ENCODE assay signal across 9 cellular contexts in genomic region chr11:74754507-74755255, GRCh38. TPM values are rescaled to one million over a fixed set of nuclear protein-coding genes. Genes with fewer than 3 reads are reported as not detected.
DNase-seq lines count a peak whose midpoint lies in the region; ATAC-seq and TF ChIP-seq lines count a peak whose summit lies in the region.
"Had no signal": no experiment of that assay in that cellular context is flagged by ENCODE, and none has a peak within 500 bp of the region (broad histone marks: within the 10 kb centered on the region; RNA-seq: fewer than 3 reads in every experiment).

No MANE protein-coding gene starts in this region.

- H3K27me3 Mint-ChIP-seq in endothelial cell (ENCODE audit: unreplicated experiment) = peaks cover 5% of the 10 kb centered on the region

- H3K9me3 ChIP-seq in Loucy (ENCODE audit: insufficient read depth, low read depth, low read length) (no peaks in the 10 kb centered on the region), psoas muscle (no peaks in the 10 kb centered on the region), ascending aorta (no peaks in the 10 kb centered on the region)

- no peaks in the 10 kb centered on the region for H3K9me3 Mint-ChIP-seq in endothelial cell (ENCODE audit: unreplicated experiment)

- peaks cover 29% of the 10 kb centered on the region for H4K20me1 ChIP-seq in Loucy (ENCODE audit: insufficient read depth, low read length, poor library complexity, severe bottlenecking)

- no peak overlapping the region for H3K9ac ChIP-seq in Loucy (ENCODE audit: low read depth, low read length, poor library complexity, severe bottlenecking)

- intact Hi-C loops in psoas muscle (cut with DNase I) = no loop called here
- intact Hi-C loops in left colon (cut with DNase I, micrococcal nuclease) = no loop called here
- intact Hi-C loops in ascending aorta (cut with DNase I) = no loop called here

- no peaks in the 10 kb centered on the region for H3K27me3 ChIP-seq in Loucy (ENCODE audit: insufficient read depth, low read length, poor library complexity, severe bottlenecking)
- no peaks in the 10 kb centered on the region for H3K27me3 ChIP-seq in psoas muscle (ENCODE audit: insufficient read depth in 3 of 3, low read length in 2 of 3)
- H3K27me3 ChIP-seq in ascending aorta = no peaks in the 10 kb centered on the region

- peaks cover 5% of the 10 kb centered on the region for H3K36me3 Mint-ChIP-seq in endothelial cell (ENCODE audit: low read depth, unreplicated experiment)

- H3K4me2 ChIP-seq in Loucy (ENCODE audit: low read depth, low read length, poor library complexity, severe bottlenecking) = peak overlapping the region; percentile 49

- H3K36me3 ChIP-seq in Loucy (ENCODE audit: insufficient read depth, low read length) (no peaks in the 10 kb centered on the region), psoas muscle (ENCODE audit: insufficient read depth in 1 of 2, low read depth in 1 of 2) (no peaks in the 10 kb centered on the region), ascending aorta (no peaks in the 10 kb centered on the region)

- H3K9me2 ChIP-seq in Loucy (replicated peaks; ENCODE audit: low read depth, low read length) = no peaks in the 10 kb centered on the region

- H3K4me1 ChIP-seq in Loucy (ENCODE audit: insufficient read depth, low read length, poor library complexity, severe bottlenecking) (peaks cover 41% of the 10 kb centered on the region), psoas muscle (peaks cover 35% of the 10 kb centered on the region), ascending aorta (peaks cover 6 to 24% of the 10 kb centered on the region in 2 donors)

- peak overlapping the region; percentile 16 for H3K4me3 ChIP-seq in Loucy (ENCODE audit: low read length, poor library complexity, severe bottlenecking)
- no peak overlapping the region for H3K4me3 ChIP-seq in psoas muscle
- no peak overlapping the region for H3K4me3 ChIP-seq in ascending aorta
- H3K4me3 ChIP-seq: skin epidermis had no signal

- WGBS in psoas muscle, 3 donors = 81 to 89% (median 86%) methylated on average over 15 of the region's 15 CpGs

- H3F3A ChIP-seq in Loucy (ENCODE audit: low read depth) = no peaks in the 10 kb centered on the region

- DNase-seq in GM04504 (ENCODE audit: low read depth) (peak; percentile 62), endothelial cell (ENCODE audit: low spot score) (no peak), psoas muscle (no peak), SIG-M5 (lab: John Stamatoyannopoulos, UW) (no peak), left colon (no peak), ascending aorta (ENCODE audit: low spot score in 2 of 2) (no peak)

- peaks cover 25% of the 10 kb centered on the region for H3K4me1 Mint-ChIP-seq in endothelial cell (ENCODE audit: unreplicated experiment)

- H3K27ac ChIP-seq in psoas muscle (peak overlapping the region; percentile 3), ascending aorta (no peak overlapping the region)

- no peak for TF ChIP-seq CTCF in Loucy (conservative IDR thresholded peaks at IDR 0.05; ENCODE audit: low read length)
- no peak for TF ChIP-seq CTCF in endothelial cell (IDR thresholded peaks at IDR 0.05; ENCODE audit: unreplicated experiment)
- TF ChIP-seq CTCF in psoas muscle (IDR thresholded peaks at IDR 0.05) = no peak
- no peak for TF ChIP-seq CTCF in ascending aorta (IDR thresholded peaks at IDR 0.05)

- peak overlapping the region; percentile 11 for H3K27ac Mint-ChIP-seq in endothelial cell (ENCODE audit: unreplicated experiment)

- no peak overlapping the region for H3K4me3 Mint-ChIP-seq in endothelial cell (ENCODE audit: unreplicated experiment)

- H3K79me2 ChIP-seq in Loucy (ENCODE audit: insufficient read depth, low read length) = peaks cover 68% of the 10 kb centered on the region

- H2AFZ ChIP-seq in Loucy (ENCODE audit: low read length) = no peak overlapping the region

- ATAC-seq in psoas muscle (peak in 1 of 4 donors; percentile 10), GM21717 (IDR thresholded peaks at IDR 0.05; ENCODE audit: unreplicated experiment) (no peak), left colon (no peak)

RNA-seq across cellular contexts. Expression of gene RNF169, which starts 6.0 kb away (rescaled TPM):
- total RNA-seq in endothelial cell (ENCODE audit: unreplicated experiment) (16.8 TPM), psoas muscle (10 to 100 TPM; 14.0 to 15.9 (median 14.8) TPM), left colon (10 to 100 TPM; 11.2 to 12.6 TPM), ascending aorta (19.5 TPM)
- 1 to 10 TPM; 3.9 to 5.8 (median 5.1) TPM for polyA plus RNA-seq in psoas muscle

RNA-seq across cellular contexts. Expression of gene CHRDL2, which starts 23.5 kb away (rescaled TPM):
- total RNA-seq in endothelial cell (ENCODE audit: unreplicated experiment) = 0.21 TPM
- total RNA-seq in psoas muscle = 10 to 100 TPM in 3 of 4 donors, 1 to 10 TPM in 1; 2.2 to 14.1 (median 12.7) TPM
- polyA plus RNA-seq in psoas muscle = 1 to 10 TPM in 1 of 3 donors, under 1 TPM in 2; 0.39 to 3.1 (median 0.61) TPM
- total RNA-seq in left colon = 1 to 10 TPM in 1 of 2 donors, not detected in 1; 4.6 TPM
- total RNA-seq in ascending aorta = not detected
